1 cellular context compared by ENCODE assay signal in genomic region chr10:75104842-75105241, GRCh38.
TF ChIP-seq lines count a peak whose summit lies in the region.

No MANE protein-coding gene starts in this region.

TF ChIP-seq in GM12878, 131 proteins besides CTCF, POLR2A, EP300 and RAD21:
- no peak for TF ChIP-seq JUND (IDR thresholded peaks at IDR 0.05; ENCODE audit: low read depth, low read length)
- TF ChIP-seq ZNF622 (IDR thresholded peaks at IDR 0.05) = no peak
- TF ChIP-seq ELK1 (IDR thresholded peaks at IDR 0.05; ENCODE audit: low read depth, low read length) = no peak
- TF ChIP-seq TCF3 (IDR thresholded peaks at IDR 0.05; ENCODE audit: borderline replicate concordance, insufficient read depth, low read depth, low read length) = no peak
- TF ChIP-seq NRF1 (conservative IDR thresholded peaks at IDR 0.05; ENCODE audit: low read depth, low read length) = no peak
- no peak for TF ChIP-seq STAT3 (IDR thresholded peaks at IDR 0.05; ENCODE audit: low read depth, low read length)
- no peak for TF ChIP-seq BRCA1 (IDR thresholded peaks at IDR 0.05; ENCODE audit: low read depth, low read length)
- TF ChIP-seq, protein P1, sequence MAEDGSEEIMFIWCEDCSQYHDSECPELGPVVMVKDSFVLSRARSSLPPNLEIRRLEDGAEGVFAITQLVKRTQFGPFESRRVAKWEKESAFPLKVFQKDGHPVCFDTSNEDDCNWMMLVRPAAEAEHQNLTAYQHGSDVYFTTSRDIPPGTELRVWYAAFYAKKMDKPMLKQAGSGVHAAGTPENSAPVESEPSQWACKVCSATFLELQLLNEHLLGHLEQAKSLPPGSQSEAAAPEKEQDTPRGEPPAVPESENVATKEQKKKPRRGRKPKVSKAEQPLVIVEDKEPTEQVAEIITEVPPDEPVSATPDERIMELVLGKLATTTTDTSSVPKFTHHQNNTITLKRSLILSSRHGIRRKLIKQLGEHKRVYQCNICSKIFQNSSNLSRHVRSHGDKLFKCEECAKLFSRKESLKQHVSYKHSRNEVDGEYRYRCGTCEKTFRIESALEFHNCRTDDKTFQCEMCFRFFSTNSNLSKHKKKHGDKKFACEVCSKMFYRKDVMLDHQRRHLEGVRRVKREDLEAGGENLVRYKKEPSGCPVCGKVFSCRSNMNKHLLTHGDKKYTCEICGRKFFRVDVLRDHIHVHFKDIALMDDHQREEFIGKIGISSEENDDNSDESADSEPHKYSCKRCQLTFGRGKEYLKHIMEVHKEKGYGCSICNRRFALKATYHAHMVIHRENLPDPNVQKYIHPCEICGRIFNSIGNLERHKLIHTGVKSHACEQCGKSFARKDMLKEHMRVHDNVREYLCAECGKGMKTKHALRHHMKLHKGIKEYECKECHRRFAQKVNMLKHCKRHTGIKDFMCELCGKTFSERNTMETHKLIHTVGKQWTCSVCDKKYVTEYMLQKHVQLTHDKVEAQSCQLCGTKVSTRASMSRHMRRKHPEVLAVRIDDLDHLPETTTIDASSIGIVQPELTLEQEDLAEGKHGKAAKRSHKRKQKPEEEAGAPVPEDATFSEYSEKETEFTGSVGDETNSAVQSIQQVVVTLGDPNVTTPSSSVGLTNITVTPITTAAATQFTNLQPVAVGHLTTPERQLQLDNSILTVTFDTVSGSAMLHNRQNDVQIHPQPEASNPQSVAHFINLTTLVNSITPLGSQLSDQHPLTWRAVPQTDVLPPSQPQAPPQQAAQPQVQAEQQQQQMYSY (CRISPR knock-in tag; IDR thresholded peaks at IDR 0.05) = no peak
- no peak for TF ChIP-seq GABPA (IDR thresholded peaks at IDR 0.05; ENCODE audit: low read depth)
TF ChIP-seq in GM12878: peak in this region for 0.
